Comparison of ENCODE assay signal across 12 cellular contexts in the genomic region with DNA sequence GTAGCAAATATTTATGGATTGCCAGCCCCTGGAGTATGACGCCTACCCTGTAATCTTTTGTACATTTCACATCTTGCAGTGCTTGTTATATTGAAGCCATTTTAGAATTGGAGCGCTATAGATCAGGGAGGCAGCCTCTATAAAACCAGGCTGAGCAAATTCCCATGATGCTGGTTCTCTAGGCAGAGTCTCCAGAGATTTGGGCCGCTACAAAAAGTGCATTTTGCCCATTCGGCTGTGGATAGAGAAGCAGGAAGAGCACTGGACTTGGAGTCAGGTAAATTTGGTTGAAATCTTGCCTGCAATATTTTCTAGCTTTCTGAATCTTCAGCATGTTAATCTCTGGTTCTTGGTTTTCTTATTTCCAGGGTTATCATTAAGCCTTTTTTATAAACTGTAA. TPM values are rescaled to one million over a fixed set of nuclear protein-coding genes. Genes with fewer than 3 reads are reported as not detected.
DNase-seq lines count a peak whose midpoint lies in the region; ATAC-seq, FAIRE-seq and TF ChIP-seq lines count a peak whose summit lies in the region.
"Had no signal": no experiment of that assay in that cellular context is flagged by ENCODE, and none has a peak within 500 bp of the region (broad histone marks: within the 10 kb centered on the region; RNA-seq: fewer than 3 reads in every experiment).

No MANE protein-coding gene starts in this region.

- no peak for TF ChIP-seq RAD21 in A549 (conservative IDR thresholded peaks at IDR 0.05 in 1 of 2, IDR thresholded peaks at IDR 0.05 in 1 of 2)

- H3K4me3 ChIP-seq in A549, result peak overlapping the region; percentile 92
- H3K4me3 ChIP-seq in HFF-Myc (replicated peaks; ENCODE audit: low read depth, low read length), result peak overlapping the region; percentile 70
- H3K4me3 ChIP-seq in astrocyte of the cerebellum (ENCODE audit: low read depth, low read length), result peak overlapping the region; percentile 95
- H3K4me3 ChIP-seq in mesodermal cell (ENCODE audit: extremely low read depth, insufficient read depth, low read length, poor library complexity, severe bottlenecking), result peak overlapping the region; percentile 97
- peak overlapping the region in 2 of 4 donors; percentile 95 to 98 for H3K4me3 ChIP-seq in sigmoid colon

- TF ChIP-seq CTCF in A549 (IDR thresholded peaks at IDR 0.05), result no peak
- TF ChIP-seq CTCF in HFF-Myc (IDR thresholded peaks at IDR 0.05; ENCODE audit: low read depth, low read length, missing control alignments), result no peak
- no peak for TF ChIP-seq CTCF in astrocyte of the cerebellum (IDR thresholded peaks at IDR 0.05; ENCODE audit: low read depth, low read length, missing control alignments)
- TF ChIP-seq CTCF in sigmoid colon (IDR thresholded peaks at IDR 0.05), result no peak

- no peaks in the 10 kb centered on the region for H3K27me3 ChIP-seq in sigmoid colon
- H3K27me3 ChIP-seq: Peyer's patch, upper lobe of left lung had no signal

- in situ Hi-C loops in astrocyte of the cerebellum (cut with HindIII; ENCODE audit: low sequenced_read_pairs), result no loop called here

- DNase-seq in A549 (ENCODE audit: low read depth in 1 of 2, low spot score in 1 of 2) (no peak), HFF-Myc (ENCODE audit: extremely low read depth, low read depth) (no peak), astrocyte of the cerebellum (ENCODE audit: low read depth) (no peak), midbrain (lab: John Stamatoyannopoulos, UW) (no peak), nucleus accumbens (lab: John Stamatoyannopoulos, UW) (no peak), sigmoid colon (no peak)
- DNase-seq: anterior cingulate cortex, occipital lobe, Peyer's patch, upper lobe of left lung had no signal

- H3K27ac ChIP-seq in A549 (no peak overlapping the region), mesodermal cell (ENCODE audit: low read depth, low read length, severe bottlenecking) (no peak overlapping the region), sigmoid colon (no peak overlapping the region)

- ATAC-seq in A549 (no peak), GM21737 (IDR thresholded peaks at IDR 0.05; ENCODE audit: unreplicated experiment) (no peak)

- CTCF ChIA-PET in A549 (lab: Yijun Ruan, JAX), result interaction anchor here (0.7 to 0.9 kb wide), 2 partner anchors 13 to 139 kb away, joined by 3 read pairs; no protein-coding TSS in a partner anchor

- TF ChIP-seq EP300 in A549 (IDR thresholded peaks at IDR 0.05) (no peak), sigmoid colon (IDR thresholded peaks at IDR 0.05) (no peak)

- POLR2A ChIA-PET in A549 (lab: Yijun Ruan, JAX), result no interaction called here

- peak overlapping the region; percentile 91 for H3K4me2 ChIP-seq in A549

- no peak for FAIRE-seq in A549 (lab: Jason Lieb, UNC)

- TF ChIP-seq POLR2A in A549 (IDR thresholded peaks at IDR 0.05; ENCODE audit: low read length) (no peak), sigmoid colon (IDR thresholded peaks at IDR 0.05) (no peak)

- H3K36me3 ChIP-seq in mesodermal cell (ENCODE audit: control insufficient read depth, insufficient read depth, low read length), result peaks cover 44% of the 10 kb centered on the region
- H3K36me3 ChIP-seq in sigmoid colon, result no peaks in the 10 kb centered on the region
- H3K36me3 ChIP-seq: Peyer's patch, upper lobe of left lung had no signal

- WGBS in A549 (ENCODE audit: missing lambda C conversion rate), result 84% methylated on average over 4 of the region's 4 CpGs
- 89 to 95% methylated on average over 3 to 4 of the region's 4 CpGs for WGBS in mesodermal cell (ENCODE audit: insufficient coverage in 2 of 2), 2 experiments
- WGBS in sigmoid colon, 2 donors, result 48 to 61% methylated on average over 4 of the region's 4 CpGs

- intact Hi-C loops in sigmoid colon (cut with DNase I), result loop anchor here (5.0 to 10.0 kb wide), 3 partner anchors 75 to 573 kb away; partner anchors contain the start of genes FITM2, TOMM34 and TTPAL

- no peaks in the 10 kb centered on the region for H3K9me3 ChIP-seq in A549
- no peaks in the 10 kb centered on the region for H3K9me3 ChIP-seq in mesodermal cell (ENCODE audit: control insufficient read depth, low read length)
- H3K9me3 ChIP-seq in sigmoid colon, result no peaks in the 10 kb centered on the region
- H3K9me3 ChIP-seq: Peyer's patch, upper lobe of left lung had no signal

- H3K4me1 ChIP-seq in A549 (peaks cover 30% of the 10 kb centered on the region), mesodermal cell (ENCODE audit: control insufficient read depth, insufficient read depth, low read length, poor library complexity, severe bottlenecking) (peaks cover 4% of the 10 kb centered on the region), sigmoid colon (peaks cover 0 to 60% (median 49%) of the 10 kb centered on the region in 4 donors)

TF ChIP-seq in A549, 52 proteins besides CTCF, POLR2A, EP300 and RAD21:
- TF ChIP-seq RCOR1 (IDR thresholded peaks at IDR 0.05; ENCODE audit: low read depth, low read length) (no peak), MAFK (IDR thresholded peaks at IDR 0.05; ENCODE audit: partially characterized antibody) (no peak), ESRRA (IDR thresholded peaks at IDR 0.05; ENCODE audit: borderline replicate concordance, low read length) (no peak), ZNF302 (CRISPR knock-in tag; IDR thresholded peaks at IDR 0.05) (no peak), PBX3 (IDR thresholded peaks at IDR 0.05) (no peak), RNF2 (IDR thresholded peaks at IDR 0.05; ENCODE audit: borderline replicate concordance, low read depth) (no peak), NPAS2 (CRISPR knock-in tag; IDR thresholded peaks at IDR 0.05; ENCODE audit: borderline replicate concordance) (no peak), CEBPB (IDR thresholded peaks at IDR 0.05) (no peak), HEYL (CRISPR knock-in tag; IDR thresholded peaks at IDR 0.05) (no peak), KDM1A (IDR thresholded peaks at IDR 0.05; ENCODE audit: low read depth) (no peak), TFCP2L1 (CRISPR knock-in tag; IDR thresholded peaks at IDR 0.05) (no peak), TP53 (CRISPR knock-in tag; IDR thresholded peaks at IDR 0.05) (no peak), FOSL2 (IDR thresholded peaks at IDR 0.05) (no peak), FOSL2 (CRISPR knock-in tag; IDR thresholded peaks at IDR 0.05) (no peak)
- TF ChIP-seq, protein P1, sequence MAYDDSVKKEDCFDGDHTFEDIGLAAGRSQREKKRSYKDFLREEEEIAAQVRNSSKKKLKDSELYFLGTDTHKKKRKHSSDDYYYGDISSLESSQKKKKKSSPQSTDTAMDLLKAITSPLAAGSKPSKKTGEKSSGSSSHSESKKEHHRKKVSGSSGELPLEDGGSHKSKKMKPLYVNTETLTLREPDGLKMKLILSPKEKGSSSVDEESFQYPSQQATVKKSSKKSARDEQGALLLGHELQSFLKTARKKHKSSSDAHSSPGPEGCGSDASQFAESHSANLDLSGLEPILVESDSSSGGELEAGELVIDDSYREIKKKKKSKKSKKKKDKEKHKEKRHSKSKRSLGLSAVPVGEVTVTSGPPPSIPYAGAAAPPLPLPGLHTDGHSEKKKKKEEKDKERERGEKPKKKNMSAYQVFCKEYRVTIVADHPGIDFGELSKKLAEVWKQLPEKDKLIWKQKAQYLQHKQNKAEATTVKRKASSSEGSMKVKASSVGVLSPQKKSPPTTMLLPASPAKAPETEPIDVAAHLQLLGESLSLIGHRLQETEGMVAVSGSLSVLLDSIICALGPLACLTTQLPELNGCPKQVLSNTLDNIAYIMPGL (CRISPR knock-in tag; IDR thresholded peaks at IDR 0.05; ENCODE audit: borderline replicate concordance), result no peak

RNA-seq across cellular contexts. Expression of gene YWHAB, which starts 2.0 kb away (rescaled TPM):
- polyA plus RNA-seq in A549 (2011; rRNA removed) (163 and 174 TPM in 2 replicates), A549 (2017; fragmentation: RNase III; extraction: RNeasy Plus Mini Kit Qiagen cat#74134 plus additional on column Dnase treatment) (204 to 213 TPM (median 205 TPM) in 3 replicates), sigmoid colon (100 to 1,000 TPM; 155 to 214 (median 180) TPM)
- 87.0 and 89.3 TPM in 2 replicates for polyA plus RNA-seq in A549 (2012; cell fraction: cytosol; rRNA removed)
- polyA plus RNA-seq in A549 (2012; cell fraction: nucleus; rRNA removed), result 30.0 and 36.8 TPM in 2 replicates
- 52.3 and 57.5 TPM in 2 replicates for polyA minus RNA-seq in A549 (2011; rRNA and poly(A)+ RNA removed)
- 192 TPM for polyA plus RNA-seq in mesodermal cell (2013, experiment 1 of 2)
- 189 TPM for polyA plus RNA-seq in mesodermal cell (2013, experiment 2 of 2)
- total RNA-seq in sigmoid colon, result 100 to 1,000 TPM in 1 of 4 donors, 10 to 100 TPM in 3; 80.3 to 110 (median 89.8) TPM

RNA-seq across cellular contexts. Expression of gene PABPC1L, which starts 22.4 kb away (rescaled TPM):
- polyA plus RNA-seq in A549 (2011; rRNA removed), result 72.7 and 73.1 TPM in 2 replicates
- 51.2 and 67.5 TPM in 2 replicates for polyA plus RNA-seq in A549 (2012; cell fraction: cytosol; rRNA removed)
- polyA plus RNA-seq in A549 (2012; cell fraction: nucleus; rRNA removed), result 436 and 472 TPM in 2 replicates
- 35.1 to 45.4 TPM (median 37.1 TPM) in 3 replicates for polyA plus RNA-seq in A549 (2017; fragmentation: RNase III; extraction: RNeasy Plus Mini Kit Qiagen cat#74134 plus additional on column Dnase treatment)
- 28.0 and 32.2 TPM in 2 replicates for polyA minus RNA-seq in A549 (2011; rRNA and poly(A)+ RNA removed)
- polyA plus RNA-seq in mesodermal cell (2013, experiment 1 of 2), result 47.3 TPM
- 42.4 TPM for polyA plus RNA-seq in mesodermal cell (2013, experiment 2 of 2)
- total RNA-seq in sigmoid colon, result 10 to 100 TPM in 1 of 4 donors, 1 to 10 TPM in 3; 1.1 to 18.3 (median 6.4) TPM
- 10 to 100 TPM in 1 of 3 donors, 1 to 10 TPM in 2; 1.8 to 22.9 (median 4.4) TPM for polyA plus RNA-seq in sigmoid colon
